22 cellular contexts compared by ENCODE assay signal in the genomic region with DNA sequence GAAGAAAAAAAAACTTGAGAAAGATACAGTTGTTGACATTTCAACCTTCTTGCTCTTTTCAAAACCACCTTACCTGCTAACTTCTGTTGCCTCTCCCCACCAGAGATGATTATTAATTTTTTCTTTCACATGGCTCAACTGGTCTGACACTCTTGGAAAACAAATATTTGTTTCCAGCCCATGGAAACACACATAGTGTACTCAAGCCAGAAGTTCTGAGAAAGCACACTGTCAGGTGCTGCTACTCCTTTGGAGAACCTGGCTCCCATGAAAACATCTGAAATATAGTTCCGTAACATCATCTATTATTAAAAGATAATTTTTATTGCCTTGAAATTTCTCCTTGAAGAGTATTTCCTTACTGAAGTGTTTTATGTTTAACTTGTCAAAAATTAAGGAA.
DNase-seq lines count a peak whose midpoint lies in the region; FAIRE-seq and TF ChIP-seq lines count a peak whose summit lies in the region.
"Had no signal": no experiment of that assay in that cellular context is flagged by ENCODE, and none has a peak within 500 bp of the region (broad histone marks: within the 10 kb centered on the region; RNA-seq: fewer than 3 reads in every experiment).

No MANE protein-coding gene starts in this region.

- CTCF ChIA-PET in Calu3 (lab: Charles Lee), result no interaction called here

- no peaks in the 10 kb centered on the region for H4K20me1 ChIP-seq in astrocyte (ENCODE audit: insufficient read depth, low read length)

- H3K4ac ChIP-seq in mesenchymal stem cell (ENCODE audit: low read depth in 1 of 2, low read length in 2 of 2), result no peak overlapping the region

- H2BK5ac ChIP-seq in mesenchymal stem cell (ENCODE audit: low read depth, low read length, poor library complexity, severe bottlenecking), result no peak overlapping the region

- H2BK15ac ChIP-seq in mesenchymal stem cell (ENCODE audit: low read depth, poor library complexity, severe bottlenecking), result no peak overlapping the region

- H3K4me3 Mint-ChIP-seq in Calu3 (ENCODE audit: low read depth, unreplicated experiment), result no peak overlapping the region
- H3K4me3 Mint-ChIP-seq in astrocyte (ENCODE audit: unreplicated experiment), result no peak overlapping the region
- H3K4me3 Mint-ChIP-seq: IgD-negative memory B cell had no signal

- H3K27ac Mint-ChIP-seq in Calu3 (ENCODE audit: unreplicated experiment) (peak overlapping the region; percentile 16), astrocyte (ENCODE audit: unreplicated experiment) (peak overlapping the region; percentile 8)
- H3K27ac Mint-ChIP-seq: IgD-negative memory B cell had no signal

- H4K91ac ChIP-seq in mesenchymal stem cell (ENCODE audit: low read length), result no peak overlapping the region

- H3K14ac ChIP-seq in mesenchymal stem cell (ENCODE audit: low read length in 2 of 2), result no peak overlapping the region

- peaks cover 1% of the 10 kb centered on the region for H3K79me1 ChIP-seq in mesenchymal stem cell (replicated peaks; ENCODE audit: low read length, poor library complexity, severe bottlenecking)

- no peak overlapping the region for H3K23ac ChIP-seq in mesenchymal stem cell (ENCODE audit: low read length in 2 of 2)

- H3K27me3 ChIP-seq in astrocyte (ENCODE audit: insufficient read depth, low read length) (no peaks in the 10 kb centered on the region), mesenchymal stem cell (ENCODE audit: control insufficient read depth in 1 of 2, insufficient read depth in 1 of 2, low read length in 2 of 2) (no peaks in the 10 kb centered on the region)
- H3K27me3 ChIP-seq: SJCRH30 had no signal

- no TSS peak for BruUV-seq in Calu3 (replicated peaks; lab: Mats Ljungman, UMichigan)

- H3K4me1 ChIP-seq in astrocyte (ENCODE audit: insufficient read depth, low read length), result peaks cover 29% of the 10 kb centered on the region
- peaks cover 2% of the 10 kb centered on the region for H3K4me1 ChIP-seq in mesenchymal stem cell (ENCODE audit: control insufficient read depth, insufficient read depth, low read depth, low read length)
- H3K4me1 ChIP-seq: SJCRH30 had no signal

- intact Hi-C loops in Calu3 (cut with micrococcal nuclease; ENCODE audit: unreplicated experiment), result loop anchor here (5.0 kb wide), 2 partner anchors 82 to 122 kb away; no protein-coding TSS in a partner anchor

- H2BK120ac ChIP-seq in mesenchymal stem cell (ENCODE audit: low read depth, low read length), result no peak overlapping the region

- H3K9me3 ChIP-seq in astrocyte (ENCODE audit: insufficient read depth, low read depth, low read length) (no peaks in the 10 kb centered on the region), mesenchymal stem cell (ENCODE audit: control insufficient read depth, low read length) (no peaks in the 10 kb centered on the region)
- H3K9me3 ChIP-seq: SJCRH30 had no signal

- H3K4me1 Mint-ChIP-seq in Calu3 (ENCODE audit: low read depth, unreplicated experiment) (peaks cover 34% of the 10 kb centered on the region), astrocyte (ENCODE audit: low read depth, unreplicated experiment) (peaks cover 63% of the 10 kb centered on the region)

- no CpG with 5 or more reads among the region's 1 CpG for WGBS in mesenchymal stem cell

- no peaks in the 10 kb centered on the region for H3K36me3 Mint-ChIP-seq in Calu3 (ENCODE audit: insufficient read depth, unreplicated experiment)
- no peaks in the 10 kb centered on the region for H3K36me3 Mint-ChIP-seq in astrocyte (ENCODE audit: low read depth, unreplicated experiment)

- no peak for DNase-seq in Calu3
- DNase-seq in DMS53 treated with DMSO at 0.1 percent for 48 hours (lab: John Stamatoyannopoulos, UW; ENCODE audit: unreplicated experiment), result peak; percentile 60
- DNase-seq in astrocyte (ENCODE audit: low read depth), result no peak
- DNase-seq in mesenchymal stem cell, result no peak
- DNase-seq in dermis blood vessel endothelial cell, result no peak
- DNase-seq in activated effector memory CD4-positive, alpha-beta T cell treated with anti-CD3 and anti-CD28 coated beads, Interleukin-2, amount 50 U/mL, for 16 hours, result no peak
- no peak for DNase-seq in hepatic stellate cell (ENCODE audit: low spot score)
- DNase-seq: GDM1; HCEC 1CT; NCI-H1048; NCI-H1694; NCI-H2029 treated with DMSO at 0.1 percent for 48 hours; NCI-H446 treated with DMSO at 0.1 percent for 48 hours; NCI-H69; NK-92 treated with Interleukin-12 subunit alpha and Interleukin-12 subunit beta, amount 100 ng/mL, for 24 hours; PC-3; SJCRH30 had no signal

- FAIRE-seq in astrocyte (lab: Jason Lieb, UNC), result no peak
- FAIRE-seq: D721Med, GM12878, H1 had no signal

- no peak overlapping the region for H3K9ac ChIP-seq in astrocyte (ENCODE audit: low read length)
- H3K9ac ChIP-seq in mesenchymal stem cell (ENCODE audit: low read length), result no peak overlapping the region
- H3K9ac ChIP-seq: KMS-11 had no signal

- H3K9me3 Mint-ChIP-seq in Calu3 (ENCODE audit: low read depth, unreplicated experiment), result no peaks in the 10 kb centered on the region
- H3K9me3 Mint-ChIP-seq in astrocyte (ENCODE audit: unreplicated experiment), result no peaks in the 10 kb centered on the region
- H3K9me3 Mint-ChIP-seq: IgD-negative memory B cell had no signal

- no peaks in the 10 kb centered on the region for H3K36me3 ChIP-seq in astrocyte (ENCODE audit: insufficient read depth, low read length)
- H3K36me3 ChIP-seq in mesenchymal stem cell (ENCODE audit: control insufficient read depth in 1 of 2, insufficient read depth in 2 of 2, low read depth in 1 of 2, low read length in 2 of 2), result no peaks in the 10 kb centered on the region
- H3K36me3 ChIP-seq: SJCRH30 had no signal

- no peak overlapping the region for H4K8ac ChIP-seq in mesenchymal stem cell (ENCODE audit: low read length)

- no peaks in the 10 kb centered on the region for H3K79me2 ChIP-seq in astrocyte (ENCODE audit: insufficient read depth, low read length)

- peak overlapping the region in 1 of 2 experiments; percentile 40 for H3K18ac ChIP-seq in mesenchymal stem cell (ENCODE audit: low read depth in 1 of 2, low read length in 2 of 2)

- TF ChIP-seq CTCF in Calu3 (IDR thresholded peaks at IDR 0.05; ENCODE audit: unreplicated experiment) (no peak), astrocyte (IDR thresholded peaks at IDR 0.05; ENCODE audit: insufficient read depth, low read depth, low read length) (no peak)

- H3K27ac ChIP-seq in astrocyte (ENCODE audit: low read depth, low read length), result no peak overlapping the region
- no peak overlapping the region for H3K27ac ChIP-seq in mesenchymal stem cell (ENCODE audit: low read length, poor library complexity, severe bottlenecking)
- H3K27ac ChIP-seq: KMS-11, SJCRH30 had no signal

- H2AFZ ChIP-seq in astrocyte (ENCODE audit: low read depth, low read length) (no peak overlapping the region), mesenchymal stem cell (ENCODE audit: low read depth, low read length) (no peak overlapping the region)

- no peak overlapping the region for H3K4me2 ChIP-seq in astrocyte (ENCODE audit: low read length)
- no peak overlapping the region for H3K4me2 ChIP-seq in mesenchymal stem cell (ENCODE audit: low read length, poor library complexity, severe bottlenecking)
- H3K4me2 ChIP-seq: KMS-11 had no signal

- H3K27me3 Mint-ChIP-seq in Calu3 (ENCODE audit: unreplicated experiment), result no peaks in the 10 kb centered on the region
- no peaks in the 10 kb centered on the region for H3K27me3 Mint-ChIP-seq in astrocyte (ENCODE audit: low read depth, unreplicated experiment)
- H3K27me3 Mint-ChIP-seq: IgD-negative memory B cell had no signal

- H3K4me3 ChIP-seq in astrocyte (ENCODE audit: insufficient read depth, low read depth, low read length) (no peak overlapping the region), mesenchymal stem cell (ENCODE audit: insufficient read depth in 1 of 2, low read depth in 1 of 2, low read length in 2 of 2) (no peak overlapping the region)
- H3K4me3 ChIP-seq: GM12878, SJCRH30 had no signal

- H2BK12ac ChIP-seq in mesenchymal stem cell (ENCODE audit: low read length in 2 of 2), result no peak overlapping the region

- H2AK5ac ChIP-seq in mesenchymal stem cell (ENCODE audit: low read length, severe bottlenecking), result peak overlapping the region; percentile 80
